Comparison of ENCODE assay signal across 23 cellular contexts in the genomic region with DNA sequence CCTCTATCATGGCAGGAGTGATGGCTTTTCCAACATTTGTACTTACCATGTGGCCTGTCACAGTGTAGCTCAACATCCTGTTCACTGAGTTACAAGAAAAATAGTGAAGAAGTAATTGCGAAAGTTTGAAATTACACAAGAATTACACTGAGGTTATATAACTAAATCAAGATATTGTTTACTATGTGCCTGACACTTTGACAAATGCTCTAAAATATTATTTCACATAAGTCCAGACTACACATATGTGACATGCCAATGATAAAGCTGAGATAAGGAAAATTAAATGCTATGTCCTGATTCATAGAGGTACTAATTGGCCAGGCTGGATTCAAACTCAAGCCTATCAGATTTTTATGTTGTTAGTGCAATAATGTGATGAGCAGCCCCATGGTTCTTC.
"Had no signal": no experiment of that assay in that cellular context is flagged by ENCODE, and none has a peak within 500 bp of the region (broad histone marks: within the 10 kb centered on the region; RNA-seq: fewer than 3 reads in every experiment).

No MANE protein-coding gene starts in this region.

- H3K27ac ChIP-seq: adrenal gland, ascending aorta, sigmoid colon, stomach, thyroid gland, upper lobe of left lung, vagina had no signal

- DNase-seq: activated B cell treated with CpG ODN at 0.5 μM for 24 hours; activated CD4-positive, alpha-beta T cell treated with anti-CD3 and anti-CD28 coated beads for 36 hours; activated CD8-positive, alpha-beta memory T cell treated with anti-CD3 and anti-CD28 coated beads, Interleukin-2, amount 10 ng/mL, durations not matched to agents 7 days and 5 days; activated CD8-positive, alpha-beta T cell treated with anti-CD3 and anti-CD28 coated beads, Interleukin-2, amount 10 ng/mL, durations not matched to agents 7 days and 5 days; activated naive CD4-positive, alpha-beta T cell treated with Interleukin-2 at 50 U/mL for 16 hours; activated T-cell treated with anti-CD3 and anti-CD28 coated beads, Interleukin-2, amount 50 U/mL, for 48 hours; adrenal gland; dermis blood vessel endothelial cell; effector CD4-positive, alpha-beta T cell; erythroblast; left cardiac atrium; left ventricle myocardium superior; sigmoid colon; stimulated activated CD4-positive, alpha-beta T cell treated with anti-CD3 and anti-CD28 coated beads, Interleukin-15, amount 100 ng/mL, for 24 hours; stimulated activated CD4-positive, alpha-beta T cell treated with anti-CD3 and anti-CD28 coated beads, Interleukin-2, amount 100 ng/mL, for 24 hours; stimulated activated naive B cell treated with anti-CD40 and anti-IgM and Interleukin-4, amounts not matched to agents 10 μg/mL and 1 μg/mL and 100 μg/mL, for 72 hours; stomach; T-helper 2 cell; thyroid gland; upper lobe of left lung had no signal

- H3K4me1 ChIP-seq: adrenal gland, ascending aorta, sigmoid colon, stomach, thyroid gland, upper lobe of left lung, vagina had no signal

- H3K4me3 ChIP-seq: adrenal gland, ascending aorta, sigmoid colon, smooth muscle cell, stomach, thyroid gland, upper lobe of left lung, vagina had no signal

- H3K9me3 ChIP-seq: adrenal gland, ascending aorta, sigmoid colon, stomach, thyroid gland, upper lobe of left lung, vagina had no signal

- H3K36me3 ChIP-seq: adrenal gland, ascending aorta, sigmoid colon, stomach, thyroid gland, upper lobe of left lung, vagina had no signal

- H3K4me2 ChIP-seq: smooth muscle cell had no signal

- H3K27me3 ChIP-seq: adrenal gland, ascending aorta, sigmoid colon, stomach, thyroid gland, upper lobe of left lung, vagina had no signal
